In genomic region chr3:188578579-188579363, GRCh38 we compare ENCODE assay signal across 9 cellular contexts.
DNase-seq lines count a peak whose midpoint lies in the region; ATAC-seq and TF ChIP-seq lines count a peak whose summit lies in the region.
"Had no signal": no experiment of that assay in that cellular context is flagged by ENCODE, and none has a peak within 500 bp of the region (broad histone marks: within the 10 kb centered on the region; RNA-seq: fewer than 3 reads in every experiment).

No MANE protein-coding gene starts in this region.

- H3K4me1 ChIP-seq in muscle layer of colon (ENCODE audit: insufficient read depth, low read length) = peaks cover 65% of the 10 kb centered on the region

- H3K36me3 ChIP-seq in muscle layer of colon (ENCODE audit: insufficient read depth, low read length) = no peaks in the 10 kb centered on the region

- CTCF ChIA-PET in AG04449 (lab: Yijun Ruan, JAX) = no interaction called here

- no peaks in the 10 kb centered on the region for H3K27me3 ChIP-seq in muscle layer of colon (ENCODE audit: control insufficient read depth in 1 of 2, insufficient read depth in 2 of 2, low read length in 2 of 2)

- H3K9me3 ChIP-seq in muscle layer of colon (ENCODE audit: low read length) = no peaks in the 10 kb centered on the region

- POLR2A ChIA-PET in AG04449 (lab: Yijun Ruan, JAX) = no interaction called here

- H3K9ac ChIP-seq in muscle layer of colon (ENCODE audit: low read length) = no peak overlapping the region

- TF ChIP-seq CTCF in AG04449 (IDR thresholded peaks at IDR 0.05; ENCODE audit: insufficient read depth, low read length, missing control alignments) = no peak

- H3K4me3 ChIP-seq in AG04449 (ENCODE audit: low read depth, low read length) (no peak overlapping the region), muscle layer of colon (ENCODE audit: low read depth in 1 of 2, low read length in 2 of 2) (no peak overlapping the region)

- DNase-seq in AG04449 (ENCODE audit: low read depth, low spot score) (peak; percentile 80), Kasumi-1 (lab: John Stamatoyannopoulos, UW) (peak; percentile 5 to 29), cerebellum (ENCODE audit: low spot score) (peak; percentile 30), COLO668 (lab: John Stamatoyannopoulos, UW; ENCODE audit: unreplicated experiment) (no peak), NCI-H774 (lab: John Stamatoyannopoulos, UW) (no peak)
- DNase-seq: GF-D8 had no signal

- ATAC-seq in GM21825 (IDR thresholded peaks at IDR 0.05; ENCODE audit: unreplicated experiment) (no peak), HG02852 (IDR thresholded peaks at IDR 0.05; ENCODE audit: unreplicated experiment) (no peak)

- H3K27ac ChIP-seq in muscle layer of colon (ENCODE audit: low read depth, low read length) = peak overlapping the region; percentile 89

Comparison
In these comparisons a context has a peak if more than half of its experiments do, and no peak if none do; other contexts are left out.
1. DNase-seq: peak in AG04449 (single experiment), Kasumi-1 (2 of 2) and cerebellum (single experiment); none in COLO668 (single experiment) and NCI-H774 (single experiment).